In genomic region chr6:11232177-11232967, GRCh38 we compare ENCODE assay signal across 8 cellular contexts. TPM values are rescaled to one million over a fixed set of nuclear protein-coding genes. Genes with fewer than 3 reads are reported as not detected.
DNase-seq lines count a peak whose midpoint lies in the region; ATAC-seq and TF ChIP-seq lines count a peak whose summit lies in the region.

A gene with protein sequence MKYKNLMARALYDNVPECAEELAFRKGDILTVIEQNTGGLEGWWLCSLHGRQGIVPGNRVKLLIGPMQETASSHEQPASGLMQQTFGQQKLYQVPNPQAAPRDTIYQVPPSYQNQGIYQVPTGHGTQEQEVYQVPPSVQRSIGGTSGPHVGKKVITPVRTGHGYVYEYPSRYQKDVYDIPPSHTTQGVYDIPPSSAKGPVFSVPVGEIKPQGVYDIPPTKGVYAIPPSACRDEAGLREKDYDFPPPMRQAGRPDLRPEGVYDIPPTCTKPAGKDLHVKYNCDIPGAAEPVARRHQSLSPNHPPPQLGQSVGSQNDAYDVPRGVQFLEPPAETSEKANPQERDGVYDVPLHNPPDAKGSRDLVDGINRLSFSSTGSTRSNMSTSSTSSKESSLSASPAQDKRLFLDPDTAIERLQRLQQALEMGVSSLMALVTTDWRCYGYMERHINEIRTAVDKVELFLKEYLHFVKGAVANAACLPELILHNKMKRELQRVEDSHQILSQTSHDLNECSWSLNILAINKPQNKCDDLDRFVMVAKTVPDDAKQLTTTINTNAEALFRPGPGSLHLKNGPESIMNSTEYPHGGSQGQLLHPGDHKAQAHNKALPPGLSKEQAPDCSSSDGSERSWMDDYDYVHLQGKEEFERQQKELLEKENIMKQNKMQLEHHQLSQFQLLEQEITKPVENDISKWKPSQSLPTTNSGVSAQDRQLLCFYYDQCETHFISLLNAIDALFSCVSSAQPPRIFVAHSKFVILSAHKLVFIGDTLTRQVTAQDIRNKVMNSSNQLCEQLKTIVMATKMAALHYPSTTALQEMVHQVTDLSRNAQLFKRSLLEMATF (minus strand): TSS chr6:11232668. CDS start chr6:11232515, 153 bp downstream.

- TF ChIP-seq CTCF in Calu3 (IDR thresholded peaks at IDR 0.05; ENCODE audit: unreplicated experiment) (no peak), OCI-LY1 (IDR thresholded peaks at IDR 0.05; ENCODE audit: low read length) (0 out of 2 replicates have a peak, but pooled peaks have one; percentile 6), endothelial cell (IDR thresholded peaks at IDR 0.05; ENCODE audit: unreplicated experiment) (no peak), mesothelial cell of epicardium (IDR thresholded peaks at IDR 0.05; ENCODE audit: unreplicated experiment) (no peak)

- H3K9me3 Mint-ChIP-seq in Calu3 (ENCODE audit: low read depth, unreplicated experiment) (no peaks in the 10 kb centered on the region), endothelial cell (ENCODE audit: unreplicated experiment) (no peaks in the 10 kb centered on the region), mesothelial cell of epicardium (peaks cover 4% of the 10 kb centered on the region)

- no peaks in the 10 kb centered on the region for H3K9me2 ChIP-seq in OCI-LY1 (ENCODE audit: low read depth, low read length)

- H3K9me3 ChIP-seq in HUES64 (ENCODE audit: insufficient read depth, low read depth, low read length) (no peaks in the 10 kb centered on the region), OCI-LY1 (ENCODE audit: low read length) (no peaks in the 10 kb centered on the region)

- TSS peak; percentile 30 for BruUV-seq in Calu3 (replicated peaks; lab: Mats Ljungman, UMichigan)

- H3K4me3 ChIP-seq in HUES64 (ENCODE audit: low read length) (peak within 1 kb of the TSS; percentile 78), OCI-LY1 (ENCODE audit: low read depth, low read length, poor library complexity, severe bottlenecking) (peak within 1 kb of the TSS; percentile 64)

- H3K27me3 Mint-ChIP-seq in Calu3 (ENCODE audit: unreplicated experiment) (no peaks in the 10 kb centered on the region), endothelial cell (ENCODE audit: unreplicated experiment) (peaks cover 11% of the 10 kb centered on the region), mesothelial cell of epicardium (ENCODE audit: low read depth) (no peaks in the 10 kb centered on the region)

- peak; percentile 90 for DNase-seq in Calu3
- peak; percentile 91 for DNase-seq in activated CD8-positive, alpha-beta memory T cell treated with anti-CD3 and anti-CD28 coated beads, Interleukin-2, amount 50 U/mL, for 4 hours
- peak; percentile 87 for DNase-seq in endothelial cell (ENCODE audit: low spot score)
- peak; percentile 90 to 92 for DNase-seq in mesothelial cell of epicardium (ENCODE audit: low spot score in 2 of 2, unreplicated experiment in 2 of 2)
- peak; percentile 91 to 93 for DNase-seq in stimulated activated CD8-positive, alpha-beta memory T cell treated with anti-CD3 and anti-CD28 coated beads, Interleukin-15, amount 100 ng/mL, for 48 hours (ENCODE audit: low read depth in 2 of 2)

- H3K36me3 Mint-ChIP-seq in Calu3 (ENCODE audit: insufficient read depth, unreplicated experiment) (peaks cover 48% of the 10 kb centered on the region), endothelial cell (ENCODE audit: low read depth, unreplicated experiment) (no peaks in the 10 kb centered on the region), mesothelial cell of epicardium (peaks cover 4% of the 10 kb centered on the region)

- H2AFZ ChIP-seq in OCI-LY1 (ENCODE audit: low read length) = peak within 1 kb of the TSS; percentile 81

- peak within 1 kb of the TSS; percentile 97 for H3K4me2 ChIP-seq in OCI-LY1 (ENCODE audit: low read length)

- ATAC-seq in GM21447 (IDR thresholded peaks at IDR 0.05; ENCODE audit: unreplicated experiment) = peak; percentile 98

- H3K27ac ChIP-seq in HUES64 (ENCODE audit: low read depth, low read length) (peak within 1 kb of the TSS; percentile 90), OCI-LY1 (ENCODE audit: low read depth, low read length, poor library complexity, severe bottlenecking) (peak within 1 kb of the TSS; percentile 26)

- H3K9ac ChIP-seq in HUES64 (ENCODE audit: low read depth, low read length) (peak within 1 kb of the TSS; percentile 64; the same call in 1 of the 2 replicates), OCI-LY1 (ENCODE audit: low read length) (peak within 1 kb of the TSS; percentile 64)

- no peaks in the 10 kb centered on the region; the same call in 1 of the 2 replicates for H3K36me3 ChIP-seq in HUES64 (ENCODE audit: insufficient read depth, low read length)
- H3K36me3 ChIP-seq in OCI-LY1 (ENCODE audit: insufficient read depth, low read length) = no peaks in the 10 kb centered on the region

- H3K4me1 Mint-ChIP-seq in Calu3 (ENCODE audit: low read depth, unreplicated experiment) (peaks cover 31% of the 10 kb centered on the region), endothelial cell (ENCODE audit: unreplicated experiment) (peaks cover 16% of the 10 kb centered on the region), mesothelial cell of epicardium (peaks cover 69% of the 10 kb centered on the region)

- no peaks in the 10 kb centered on the region for H3K27me3 ChIP-seq in HUES64 (ENCODE audit: insufficient read depth, low read length)
- H3K27me3 ChIP-seq in OCI-LY1 (ENCODE audit: insufficient read depth, low read length) = no peaks in the 10 kb centered on the region

- H3K27ac Mint-ChIP-seq in Calu3 (ENCODE audit: unreplicated experiment) (peak within 1 kb of the TSS; percentile 81), endothelial cell (ENCODE audit: unreplicated experiment) (peak within 1 kb of the TSS; percentile 98), mesothelial cell of epicardium (peak within 1 kb of the TSS; percentile 97)

- WGBS in HUES64 = under 1% methylated on average over 31 of the region's 31 CpGs

- H3K79me2 ChIP-seq in OCI-LY1 (ENCODE audit: insufficient read depth, low read length) = no peaks in the 10 kb centered on the region

- no peaks in the 10 kb centered on the region for H3F3A ChIP-seq in OCI-LY1 (ENCODE audit: insufficient read depth, low read length)

- peak within 1 kb of the TSS; percentile 73 for H3K4me3 Mint-ChIP-seq in Calu3 (ENCODE audit: low read depth, unreplicated experiment)
- peak within 1 kb of the TSS; percentile 93 for H3K4me3 Mint-ChIP-seq in endothelial cell (ENCODE audit: unreplicated experiment)
- peak within 1 kb of the TSS; percentile 85 for H3K4me3 Mint-ChIP-seq in mesothelial cell of epicardium

- H3K4me1 ChIP-seq in HUES64 (ENCODE audit: insufficient read depth, low read length) (peaks cover 39% of the 10 kb centered on the region), OCI-LY1 (ENCODE audit: insufficient read depth, low read length, severe bottlenecking) (peaks cover 22% of the 10 kb centered on the region)

- H4K20me1 ChIP-seq in OCI-LY1 (ENCODE audit: insufficient read depth, low read length) = no peaks in the 10 kb centered on the region

- intact Hi-C loops in Calu3 (cut with micrococcal nuclease; ENCODE audit: unreplicated experiment) = loop anchor here (2.0 to 5.0 kb wide), 3 partner anchors 45 to 112 kb away; no protein-coding TSS in a partner anchor

- CTCF ChIA-PET in Calu3 (lab: Charles Lee) = interaction anchor here (1.0 to 2.0 kb wide), 7 partner anchors 19 to 202 kb away, joined by 4 to 10 read pairs (median 4); no protein-coding TSS in a partner anchor

RNA-seq across cellular contexts. Expression of the gene that starts here (rescaled TPM):
- total RNA-seq in Calu3 (2022) (18.2 and 28.1 TPM in 2 replicates), endothelial cell (ENCODE audit: unreplicated experiment) (3.2 TPM), mesothelial cell of epicardium (25.5 to 28.6 TPM (median 27.4 TPM) in 3 replicates)
- 6.4 TPM for polyA plus RNA-seq in HUES64 (2013, experiment 1 of 2)
- 9.9 TPM for polyA plus RNA-seq in HUES64 (2013, experiment 2 of 2)

Comparison
In these comparisons a context has a peak if more than half of its experiments do, and no peak if none do; other contexts are left out.
1. Peak in every context shown above with its lines: DNase-seq, ATAC-seq, H3K4me3 ChIP-seq and H3K27ac ChIP-seq.